In genomic region chr9:75001719-75002421, GRCh38 we compare ENCODE assay signal across 8 cellular contexts. TPM values are rescaled to one million over a fixed set of nuclear protein-coding genes. Genes with fewer than 3 reads are reported as not detected.
DNase-seq lines count a peak whose midpoint lies in the region; ATAC-seq and TF ChIP-seq lines count a peak whose summit lies in the region.

No MANE protein-coding gene starts in this region.

- no peaks in the 10 kb centered on the region for H3K27me3 Mint-ChIP-seq in T-helper 2 cell treated with Interferon-gamma antibody and Interleukin-4, amounts not matched to agents 5 μg/mL and 100 μg/mL, for 36 hours (ENCODE audit: low read depth)

- H3K27ac Mint-ChIP-seq in T-helper 2 cell treated with Interferon-gamma antibody and Interleukin-4, amounts not matched to agents 5 μg/mL and 100 μg/mL, for 36 hours, result no peak overlapping the region

- in situ Hi-C loops in GM13976 (cut with MboI; ENCODE audit: low sequenced_read_pairs, unreplicated experiment), result loop anchor here (5.0 to 10.0 kb wide), 2 partner anchors 73 to 230 kb away; no protein-coding TSS in a partner anchor

- H3K9me3 Mint-ChIP-seq in T-helper 2 cell treated with Interferon-gamma antibody and Interleukin-4, amounts not matched to agents 5 μg/mL and 100 μg/mL, for 36 hours, result no peaks in the 10 kb centered on the region

- no peak for TF ChIP-seq POLR2A in NB4 (IDR thresholded peaks at IDR 0.05; ENCODE audit: extremely low read depth, insufficient read length)

- peaks cover 14% of the 10 kb centered on the region for H3K36me3 Mint-ChIP-seq in T-helper 2 cell treated with Interferon-gamma antibody and Interleukin-4, amounts not matched to agents 5 μg/mL and 100 μg/mL, for 36 hours (ENCODE audit: low read depth)

- H3K4me3 ChIP-seq in AG09309 (ENCODE audit: control insufficient read depth, low read depth, low read length) (no peak overlapping the region), NB4 (ENCODE audit: low read depth, low read length) (no peak overlapping the region)

- H3K4me1 Mint-ChIP-seq in T-helper 2 cell treated with Interferon-gamma antibody and Interleukin-4, amounts not matched to agents 5 μg/mL and 100 μg/mL, for 36 hours (ENCODE audit: low read depth), result peaks cover 11% of the 10 kb centered on the region

- ATAC-seq in HG02642 (IDR thresholded peaks at IDR 0.05; ENCODE audit: poor library complexity, unreplicated experiment) (peak; percentile 85), SK-N-SH treated with all-trans-retinoic acid at 6 μM for 48 hours (peak; percentile 99), esophagus mucosa (peak; percentile 81)

- DNase-seq in AG09309 (ENCODE audit: low read depth), result peak; percentile 80
- DNase-seq in GM13976 (ENCODE audit: low spot score), result peak; percentile 40
- peak; percentile 79 for DNase-seq in NB4 (ENCODE audit: low read depth)
- DNase-seq in myocyte (ENCODE audit: low read depth), result peak; percentile 87
- no peak for DNase-seq in T-helper 2 cell treated with Interferon-gamma antibody and Interleukin-4, amounts not matched to agents 5 μg/mL and 100 μg/mL, for 36 hours (ENCODE audit: low spot score)

- TF ChIP-seq CTCF in AG09309 (IDR thresholded peaks at IDR 0.05; ENCODE audit: control insufficient read depth, insufficient read depth, low read depth, low read length, missing control alignments), result peak; percentile 66
- TF ChIP-seq CTCF in GM13976 (IDR thresholded peaks at IDR 0.05; ENCODE audit: borderline replicate concordance, control extremely low read depth, extremely low read depth, insufficient read depth, missing control alignments), result peak; percentile 47
- TF ChIP-seq CTCF in NB4 (IDR thresholded peaks at IDR 0.05; ENCODE audit: low read depth, low read length), result peak; percentile 17

- H3K4me3 Mint-ChIP-seq in T-helper 2 cell treated with Interferon-gamma antibody and Interleukin-4, amounts not matched to agents 5 μg/mL and 100 μg/mL, for 36 hours, result no peak overlapping the region

TF ChIP-seq in SK-N-SH treated with all-trans-retinoic acid at 6 μM for 48 hours, 23 proteins besides CTCF, POLR2A, EP300 and RAD21:
- no peak for TF ChIP-seq CREB5 (CRISPR knock-in tag; IDR thresholded peaks at IDR 0.05; ENCODE audit: low read depth)
- TF ChIP-seq CSRNP3 (CRISPR knock-in tag; IDR thresholded peaks at IDR 0.05), result no peak
- TF ChIP-seq ZFP30 (CRISPR knock-in tag; IDR thresholded peaks at IDR 0.05), result no peak
- TF ChIP-seq ISL1 (CRISPR knock-in tag; IDR thresholded peaks at IDR 0.05), result no peak
- no peak for TF ChIP-seq ZNF565 (CRISPR knock-in tag; conservative IDR thresholded peaks at IDR 0.05; ENCODE audit: low read depth)
- TF ChIP-seq TCF4 (CRISPR knock-in tag; IDR thresholded peaks at IDR 0.05; ENCODE audit: borderline replicate concordance), result no peak
- no peak for TF ChIP-seq ZFP3 (CRISPR knock-in tag; IDR thresholded peaks at IDR 0.05)
- no peak for TF ChIP-seq ZNF70 (CRISPR knock-in tag; IDR thresholded peaks at IDR 0.05)
- TF ChIP-seq PPARA (CRISPR knock-in tag; IDR thresholded peaks at IDR 0.05; ENCODE audit: borderline replicate concordance), result no peak
- TF ChIP-seq TOX (CRISPR knock-in tag; IDR thresholded peaks at IDR 0.05; ENCODE audit: borderline replicate concordance), result no peak
- no peak for TF ChIP-seq POU6F1 (CRISPR knock-in tag; IDR thresholded peaks at IDR 0.05; ENCODE audit: borderline replicate concordance, low read depth)
- no peak for TF ChIP-seq BACH2 (CRISPR knock-in tag; IDR thresholded peaks at IDR 0.05; ENCODE audit: borderline replicate concordance)
- TF ChIP-seq ZNF8 (CRISPR knock-in tag; IDR thresholded peaks at IDR 0.05), result no peak
- no peak for TF ChIP-seq ZC3H10 (CRISPR knock-in tag; IDR thresholded peaks at IDR 0.05)
- no peak for TF ChIP-seq RARB (CRISPR knock-in tag; IDR thresholded peaks at IDR 0.05)
- no peak for TF ChIP-seq ARNTL (CRISPR knock-in tag; IDR thresholded peaks at IDR 0.05; ENCODE audit: borderline replicate concordance, low read depth)
- TF ChIP-seq CSDC2 (CRISPR knock-in tag; IDR thresholded peaks at IDR 0.05), result no peak

RNA-seq across cellular contexts. Expression of gene CARNMT1, which starts 26.2 kb away (rescaled TPM):
- total RNA-seq in esophagus mucosa, result 17.5 TPM
- 40.2 and 42.1 TPM in 2 replicates for total RNA-seq in myocyte
- 4.5 TPM for polyA plus RNA-seq in myocyte (2012)

RNA-seq across cellular contexts. Expression of gene C9orf40, which starts 49.2 kb away (rescaled TPM):
- total RNA-seq in esophagus mucosa (3.7 TPM), myocyte (5.8 and 9.1 TPM in 2 replicates)
- 3.4 TPM for polyA plus RNA-seq in myocyte (2012)
